In genomic region chr12:110530511-110530910, GRCh38 we compare ENCODE assay signal across 20 cellular contexts. TPM values are rescaled to one million over a fixed set of nuclear protein-coding genes. Genes with fewer than 3 reads are reported as not detected.
A peak's percentile ranks its signal among the peaks of the same experiment; 100 is the strongest.
DNase-seq lines count a peak whose midpoint lies in the region; ATAC-seq, FAIRE-seq and TF ChIP-seq lines count a peak whose summit lies in the region.
"Had no signal": no experiment of that assay in that cellular context is flagged by ENCODE, and none has a peak within 500 bp of the region (broad histone marks: within the 10 kb centered on the region; RNA-seq: fewer than 3 reads in every experiment).

No MANE protein-coding gene starts in this region.

- H3K27ac ChIP-seq in Karpas-422 (ENCODE audit: low read length) (peak overlapping the region; percentile 94), astrocyte (ENCODE audit: low read depth, low read length) (no peak overlapping the region), kidney (ENCODE audit: low read depth in 2 of 2, low read length in 2 of 2) (no peak overlapping the region), upper lobe of right lung (no peak overlapping the region)
- H3K27ac ChIP-seq: Peyer's patch had no signal

- DNase-seq in activated CD4-positive, alpha-beta T cell treated with anti-CD3 and anti-CD28 coated beads, Interleukin-2, amount 10 ng/mL, durations not matched to agents 7 days and 5 days: no peak
- DNase-seq in activated CD4-positive, alpha-beta T cell treated with anti-CD3 and anti-CD28 coated beads for 48 hours: no peak
- peak; percentile 86 for DNase-seq in Karpas-422
- no peak for DNase-seq in astrocyte (ENCODE audit: low read depth)
- DNase-seq in kidney: no peak
- DNase-seq in upper lobe of right lung: no peak
- no peak for DNase-seq in activated T-helper 1 cell treated with anti-CD3 and anti-CD28 coated beads, Interleukin-12 subunit alpha, Interleukin-12 subunit beta, Interleukin-2, Interleukin-4 antibody, amounts not matched to agents 30 ng/mL and 10 ng/mL and 1 ng/mL, durations not matched to agents 14 hours and 24 hours and 36 hours (ENCODE audit: low spot score)
- DNase-seq: 8988T, C1 segment of cervical spinal cord, COR-L47, DMS153, HCEC 1CT, IMR-90, NCI-H1436, NCI-H2107, NCI-H446, Peyer's patch, SHP77 had no signal

- H3K9me3 Mint-ChIP-seq in activated CD4-positive, alpha-beta T cell treated with anti-CD3 and anti-CD28 coated beads, Interleukin-2, amount 10 ng/mL, durations not matched to agents 7 days and 5 days: no peaks in the 10 kb centered on the region
- H3K9me3 Mint-ChIP-seq in astrocyte (ENCODE audit: unreplicated experiment): peaks cover 2% of the 10 kb centered on the region
- H3K9me3 Mint-ChIP-seq in activated T-helper 1 cell treated with anti-CD3 and anti-CD28 coated beads, Interleukin-12 subunit alpha, Interleukin-12 subunit beta, Interleukin-2, Interleukin-4 antibody, amounts not matched to agents 30 ng/mL and 10 ng/mL and 1 ng/mL, durations not matched to agents 14 hours and 24 hours and 36 hours: no peaks in the 10 kb centered on the region
- H3K9me3 Mint-ChIP-seq: T-helper 1 cell treated with Interleukin-12 subunit alpha and Interleukin-12 subunit beta and Interleukin-4 antibody, amounts not matched to agents 30 μg/mL and 1 μg/mL, for 36 hours had no signal

- no peak overlapping the region for H2AFZ ChIP-seq in Karpas-422 (ENCODE audit: low read length)
- no peak overlapping the region for H2AFZ ChIP-seq in astrocyte (ENCODE audit: low read depth, low read length)

- TF ChIP-seq CTCF in astrocyte (IDR thresholded peaks at IDR 0.05; ENCODE audit: insufficient read depth, low read depth, low read length) (no peak), kidney (IDR thresholded peaks at IDR 0.05; ENCODE audit: borderline replicate concordance, extremely low read depth, insufficient read depth) (no peak), upper lobe of right lung (IDR thresholded peaks at IDR 0.05) (no peak)

- H3K9me3 ChIP-seq in Karpas-422 (ENCODE audit: low read length) (no peaks in the 10 kb centered on the region), astrocyte (ENCODE audit: insufficient read depth, low read depth, low read length) (no peaks in the 10 kb centered on the region), kidney (ENCODE audit: control insufficient read depth in 1 of 2, low read length in 2 of 2) (no peaks in the 10 kb centered on the region), upper lobe of right lung (no peaks in the 10 kb centered on the region)
- H3K9me3 ChIP-seq: Peyer's patch had no signal

- peak overlapping the region; percentile 52 for H3K4me2 ChIP-seq in Karpas-422 (ENCODE audit: low read depth, low read length, poor library complexity, severe bottlenecking)
- H3K4me2 ChIP-seq in astrocyte (ENCODE audit: low read length): no peak overlapping the region

- H3K36me3 Mint-ChIP-seq in activated CD4-positive, alpha-beta T cell treated with anti-CD3 and anti-CD28 coated beads, Interleukin-2, amount 10 ng/mL, durations not matched to agents 7 days and 5 days (ENCODE audit: low read depth): peaks cover 29% of the 10 kb centered on the region
- H3K36me3 Mint-ChIP-seq in astrocyte (ENCODE audit: low read depth, unreplicated experiment): peaks cover 7% of the 10 kb centered on the region
- peaks cover 44% of the 10 kb centered on the region for H3K36me3 Mint-ChIP-seq in activated T-helper 1 cell treated with anti-CD3 and anti-CD28 coated beads, Interleukin-12 subunit alpha, Interleukin-12 subunit beta, Interleukin-2, Interleukin-4 antibody, amounts not matched to agents 30 ng/mL and 10 ng/mL and 1 ng/mL, durations not matched to agents 14 hours and 24 hours and 36 hours (ENCODE audit: low read depth)

- peak overlapping the region; percentile 31 for H3K27ac Mint-ChIP-seq in activated CD4-positive, alpha-beta T cell treated with anti-CD3 and anti-CD28 coated beads, Interleukin-2, amount 10 ng/mL, durations not matched to agents 7 days and 5 days
- H3K27ac Mint-ChIP-seq in astrocyte (ENCODE audit: unreplicated experiment): no peak overlapping the region
- H3K27ac Mint-ChIP-seq in activated T-helper 1 cell treated with anti-CD3 and anti-CD28 coated beads, Interleukin-12 subunit alpha, Interleukin-12 subunit beta, Interleukin-2, Interleukin-4 antibody, amounts not matched to agents 30 ng/mL and 10 ng/mL and 1 ng/mL, durations not matched to agents 14 hours and 24 hours and 36 hours: no peak overlapping the region
- H3K27ac Mint-ChIP-seq: T-helper 1 cell treated with Interleukin-12 subunit alpha and Interleukin-12 subunit beta and Interleukin-4 antibody, amounts not matched to agents 30 μg/mL and 1 μg/mL, for 36 hours had no signal

- POLR2A ChIA-PET in activated CD4-positive, alpha-beta T cell treated with anti-CD3 and anti-CD28 coated beads, Interleukin-2, amount 10 ng/mL, durations not matched to agents 7 days and 5 days (lab: Charles Lee): no interaction called here

- FAIRE-seq in astrocyte (lab: Jason Lieb, UNC) (no peak), kidney (lab: Jason Lieb, UNC) (no peak)

- peaks cover 18% of the 10 kb centered on the region for H3K4me1 Mint-ChIP-seq in activated CD4-positive, alpha-beta T cell treated with anti-CD3 and anti-CD28 coated beads, Interleukin-2, amount 10 ng/mL, durations not matched to agents 7 days and 5 days
- peaks cover 7% of the 10 kb centered on the region for H3K4me1 Mint-ChIP-seq in astrocyte (ENCODE audit: low read depth, unreplicated experiment)
- peaks cover 24% of the 10 kb centered on the region for H3K4me1 Mint-ChIP-seq in activated T-helper 1 cell treated with anti-CD3 and anti-CD28 coated beads, Interleukin-12 subunit alpha, Interleukin-12 subunit beta, Interleukin-2, Interleukin-4 antibody, amounts not matched to agents 30 ng/mL and 10 ng/mL and 1 ng/mL, durations not matched to agents 14 hours and 24 hours and 36 hours (ENCODE audit: low read depth)

- H3K4me3 ChIP-seq in Karpas-422 (ENCODE audit: low read length) (peak overlapping the region; percentile 28), astrocyte (ENCODE audit: insufficient read depth, low read depth, low read length) (no peak overlapping the region), kidney (ENCODE audit: low read length in 2 of 2) (no peak overlapping the region), upper lobe of right lung (no peak overlapping the region)
- H3K4me3 ChIP-seq: Peyer's patch had no signal

- intact Hi-C loops in kidney (cut with DNase I) (no loop called here), upper lobe of right lung (cut with DNase I) (no loop called here)
- intact Hi-C loops in activated T-helper 1 cell treated with anti-CD3 and anti-CD28 coated beads, Interleukin-12 subunit alpha, Interleukin-12 subunit beta, Interleukin-2, Interleukin-4 antibody, amounts not matched to agents 30 ng/mL and 10 ng/mL and 1 ng/mL, durations not matched to agents 14 hours and 24 hours and 36 hours (cut with micrococcal nuclease): no loop called here

- H3K27me3 ChIP-seq in Karpas-422 (ENCODE audit: low read length): no peaks in the 10 kb centered on the region
- H3K27me3 ChIP-seq in astrocyte (ENCODE audit: insufficient read depth, low read length): no peaks in the 10 kb centered on the region
- no peaks in the 10 kb centered on the region for H3K27me3 ChIP-seq in upper lobe of right lung
- H3K27me3 ChIP-seq: Peyer's patch had no signal

- no peaks in the 10 kb centered on the region for H4K20me1 ChIP-seq in Karpas-422 (ENCODE audit: insufficient read depth, low read depth, low read length)
- peaks cover 20% of the 10 kb centered on the region for H4K20me1 ChIP-seq in astrocyte (ENCODE audit: insufficient read depth, low read length)

- H3K4me3 Mint-ChIP-seq in activated CD4-positive, alpha-beta T cell treated with anti-CD3 and anti-CD28 coated beads, Interleukin-2, amount 10 ng/mL, durations not matched to agents 7 days and 5 days: no peak overlapping the region
- peak overlapping the region; percentile 50 for H3K4me3 Mint-ChIP-seq in astrocyte (ENCODE audit: unreplicated experiment)
- H3K4me3 Mint-ChIP-seq in activated T-helper 1 cell treated with anti-CD3 and anti-CD28 coated beads, Interleukin-12 subunit alpha, Interleukin-12 subunit beta, Interleukin-2, Interleukin-4 antibody, amounts not matched to agents 30 ng/mL and 10 ng/mL and 1 ng/mL, durations not matched to agents 14 hours and 24 hours and 36 hours: no peak overlapping the region
- H3K4me3 Mint-ChIP-seq: T-helper 1 cell treated with Interleukin-12 subunit alpha and Interleukin-12 subunit beta and Interleukin-4 antibody, amounts not matched to agents 30 μg/mL and 1 μg/mL, for 36 hours had no signal

- H3K9ac ChIP-seq in Karpas-422 (ENCODE audit: low read length) (peak overlapping the region; percentile 35), astrocyte (ENCODE audit: low read length) (no peak overlapping the region), kidney (ENCODE audit: low read length in 2 of 2) (no peak overlapping the region)

- H3K9me2 ChIP-seq in Karpas-422 (replicated peaks; ENCODE audit: insufficient read depth, low read length): no peaks in the 10 kb centered on the region

- peaks cover 55% of the 10 kb centered on the region for H3K4me1 ChIP-seq in Karpas-422 (ENCODE audit: low read length)
- peaks cover 7% of the 10 kb centered on the region for H3K4me1 ChIP-seq in astrocyte (ENCODE audit: insufficient read depth, low read length)
- peaks cover 5 to 9% of the 10 kb centered on the region in 2 donors for H3K4me1 ChIP-seq in kidney (ENCODE audit: control insufficient read depth in 1 of 2, insufficient read depth in 1 of 2, low read depth in 1 of 2, low read length in 2 of 2)
- no peaks in the 10 kb centered on the region for H3K4me1 ChIP-seq in upper lobe of right lung

- ATAC-seq in HG03139 (IDR thresholded peaks at IDR 0.05; ENCODE audit: unreplicated experiment): no peak
- ATAC-seq in upper lobe of right lung: no peak

- peaks cover 21% of the 10 kb centered on the region for H3K79me2 ChIP-seq in Karpas-422 (ENCODE audit: low read length)
- H3K79me2 ChIP-seq in astrocyte (ENCODE audit: insufficient read depth, low read length): no peaks in the 10 kb centered on the region

- H3K36me3 ChIP-seq in Karpas-422 (ENCODE audit: insufficient read depth, low read length): peaks cover 4% of the 10 kb centered on the region; the same call in 1 of the 2 replicates
- H3K36me3 ChIP-seq in astrocyte (ENCODE audit: insufficient read depth, low read length): peaks cover 3% of the 10 kb centered on the region
- H3K36me3 ChIP-seq in kidney (ENCODE audit: control insufficient read depth in 1 of 2, insufficient read depth in 2 of 2, low read length in 2 of 2): peaks cover 3 to 7% of the 10 kb centered on the region in 2 donors
- H3K36me3 ChIP-seq in upper lobe of right lung: peaks cover 11% of the 10 kb centered on the region

- H3K27me3 Mint-ChIP-seq in activated CD4-positive, alpha-beta T cell treated with anti-CD3 and anti-CD28 coated beads, Interleukin-2, amount 10 ng/mL, durations not matched to agents 7 days and 5 days: no peaks in the 10 kb centered on the region
- H3K27me3 Mint-ChIP-seq in astrocyte (ENCODE audit: low read depth, unreplicated experiment): no peaks in the 10 kb centered on the region
- H3K27me3 Mint-ChIP-seq in activated T-helper 1 cell treated with anti-CD3 and anti-CD28 coated beads, Interleukin-12 subunit alpha, Interleukin-12 subunit beta, Interleukin-2, Interleukin-4 antibody, amounts not matched to agents 30 ng/mL and 10 ng/mL and 1 ng/mL, durations not matched to agents 14 hours and 24 hours and 36 hours (ENCODE audit: insufficient read depth): no peaks in the 10 kb centered on the region

- CTCF ChIA-PET in activated CD4-positive, alpha-beta T cell treated with anti-CD3 and anti-CD28 coated beads, Interleukin-2, amount 10 ng/mL, durations not matched to agents 7 days and 5 days (lab: Charles Lee): interaction anchor here (1.5 kb wide), 1 partner anchor 71 kb away, joined by 4 read pairs; no protein-coding TSS in a partner anchor

RNA-seq across cellular contexts. Expression of gene RAD9B, which starts 28.4 kb away (rescaled TPM):
- total RNA-seq in activated CD4-positive, alpha-beta T cell treated with anti-CD3 and anti-CD28 coated beads, Interleukin-2, amount 10 ng/mL, durations not matched to agents 7 days and 5 days: under 1 TPM; 0.87 to 0.99 TPM
- 0.32 and 1.4 TPM in 2 replicates for total RNA-seq in Karpas-422 (2014; rRNA removed; shearing (Covaris generic); ENCODE audit: low replicate concordance)
- total RNA-seq in astrocyte (0.53 and 0.66 TPM in 2 replicates), kidney (1.0 TPM), upper lobe of right lung (1.8 TPM)
- polyA plus RNA-seq in kidney (ENCODE audit: insufficient read depth, low read depth, low replicate concordance): 0.17 TPM
- 0.88 and 1.4 TPM in 2 replicates for total RNA-seq in activated T-helper 1 cell treated with anti-CD3 and anti-CD28 coated beads, Interleukin-12 subunit alpha, Interleukin-12 subunit beta, Interleukin-2, Interleukin-4 antibody, amounts not matched to agents 30 ng/mL and 10 ng/mL and 1 ng/mL, durations not matched to agents 14 hours and 24 hours and 36 hours

RNA-seq across cellular contexts. Expression of gene VPS29, which starts 28.6 kb away (rescaled TPM):
- total RNA-seq in activated CD4-positive, alpha-beta T cell treated with anti-CD3 and anti-CD28 coated beads, Interleukin-2, amount 10 ng/mL, durations not matched to agents 7 days and 5 days: 100 to 1,000 TPM; 132 to 145 TPM
- 74.6 and 103 TPM in 2 replicates for total RNA-seq in Karpas-422 (2014; rRNA removed; shearing (Covaris generic); ENCODE audit: low replicate concordance)
- total RNA-seq in astrocyte (78.1 and 80.7 TPM in 2 replicates), kidney (108 TPM), upper lobe of right lung (99.0 TPM)
- 153 TPM for polyA plus RNA-seq in kidney (ENCODE audit: insufficient read depth, low read depth, low replicate concordance)
- 109 and 111 TPM in 2 replicates for total RNA-seq in activated T-helper 1 cell treated with anti-CD3 and anti-CD28 coated beads, Interleukin-12 subunit alpha, Interleukin-12 subunit beta, Interleukin-2, Interleukin-4 antibody, amounts not matched to agents 30 ng/mL and 10 ng/mL and 1 ng/mL, durations not matched to agents 14 hours and 24 hours and 36 hours

RNA-seq across cellular contexts. Expression of gene PPTC7, which starts 52.6 kb away (rescaled TPM):
- 10 to 100 TPM; 25.7 to 29.2 TPM for total RNA-seq in activated CD4-positive, alpha-beta T cell treated with anti-CD3 and anti-CD28 coated beads, Interleukin-2, amount 10 ng/mL, durations not matched to agents 7 days and 5 days
- total RNA-seq in Karpas-422 (2014; rRNA removed; shearing (Covaris generic); ENCODE audit: low replicate concordance): 16.1 and 27.4 TPM in 2 replicates
- total RNA-seq in astrocyte (14.9 and 16.6 TPM in 2 replicates), kidney (27.9 TPM), upper lobe of right lung (26.4 TPM)
- polyA plus RNA-seq in kidney (ENCODE audit: insufficient read depth, low read depth, low replicate concordance): 10.0 TPM
- 57.9 and 59.1 TPM in 2 replicates for total RNA-seq in activated T-helper 1 cell treated with anti-CD3 and anti-CD28 coated beads, Interleukin-12 subunit alpha, Interleukin-12 subunit beta, Interleukin-2, Interleukin-4 antibody, amounts not matched to agents 30 ng/mL and 10 ng/mL and 1 ng/mL, durations not matched to agents 14 hours and 24 hours and 36 hours
